ENCODE assay signal across 1 cellular context in the genomic region with DNA sequence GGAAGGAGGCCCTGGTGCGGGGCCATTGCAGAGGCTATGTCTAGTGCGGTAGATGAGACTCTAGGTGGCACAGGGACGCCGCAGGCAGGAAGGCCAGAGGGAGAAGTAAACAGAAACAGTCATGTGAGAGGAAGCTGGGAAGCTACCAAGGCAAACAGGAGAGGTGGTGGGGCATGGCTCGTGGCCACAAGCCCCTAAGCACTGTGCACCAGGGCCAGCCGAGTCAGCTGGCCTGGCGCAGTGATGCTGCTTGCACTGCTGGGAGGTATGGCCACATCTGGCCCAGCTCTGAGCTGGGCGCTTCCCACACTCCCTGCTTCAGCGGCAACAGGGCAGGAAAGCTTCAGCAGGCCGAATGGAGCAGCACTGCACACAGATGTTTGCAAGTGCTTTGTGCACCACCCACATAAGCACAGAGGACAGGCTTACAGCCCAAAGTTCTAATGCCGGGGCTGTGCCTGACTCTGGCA.
TF ChIP-seq lines count a peak whose summit lies in the region.

No MANE protein-coding gene starts in this region.

TF ChIP-seq in HepG2, 621 proteins besides CTCF, POLR2A, EP300 and RAD21 (continued from another document and continues in another):
- TF ChIP-seq, protein P1, sequence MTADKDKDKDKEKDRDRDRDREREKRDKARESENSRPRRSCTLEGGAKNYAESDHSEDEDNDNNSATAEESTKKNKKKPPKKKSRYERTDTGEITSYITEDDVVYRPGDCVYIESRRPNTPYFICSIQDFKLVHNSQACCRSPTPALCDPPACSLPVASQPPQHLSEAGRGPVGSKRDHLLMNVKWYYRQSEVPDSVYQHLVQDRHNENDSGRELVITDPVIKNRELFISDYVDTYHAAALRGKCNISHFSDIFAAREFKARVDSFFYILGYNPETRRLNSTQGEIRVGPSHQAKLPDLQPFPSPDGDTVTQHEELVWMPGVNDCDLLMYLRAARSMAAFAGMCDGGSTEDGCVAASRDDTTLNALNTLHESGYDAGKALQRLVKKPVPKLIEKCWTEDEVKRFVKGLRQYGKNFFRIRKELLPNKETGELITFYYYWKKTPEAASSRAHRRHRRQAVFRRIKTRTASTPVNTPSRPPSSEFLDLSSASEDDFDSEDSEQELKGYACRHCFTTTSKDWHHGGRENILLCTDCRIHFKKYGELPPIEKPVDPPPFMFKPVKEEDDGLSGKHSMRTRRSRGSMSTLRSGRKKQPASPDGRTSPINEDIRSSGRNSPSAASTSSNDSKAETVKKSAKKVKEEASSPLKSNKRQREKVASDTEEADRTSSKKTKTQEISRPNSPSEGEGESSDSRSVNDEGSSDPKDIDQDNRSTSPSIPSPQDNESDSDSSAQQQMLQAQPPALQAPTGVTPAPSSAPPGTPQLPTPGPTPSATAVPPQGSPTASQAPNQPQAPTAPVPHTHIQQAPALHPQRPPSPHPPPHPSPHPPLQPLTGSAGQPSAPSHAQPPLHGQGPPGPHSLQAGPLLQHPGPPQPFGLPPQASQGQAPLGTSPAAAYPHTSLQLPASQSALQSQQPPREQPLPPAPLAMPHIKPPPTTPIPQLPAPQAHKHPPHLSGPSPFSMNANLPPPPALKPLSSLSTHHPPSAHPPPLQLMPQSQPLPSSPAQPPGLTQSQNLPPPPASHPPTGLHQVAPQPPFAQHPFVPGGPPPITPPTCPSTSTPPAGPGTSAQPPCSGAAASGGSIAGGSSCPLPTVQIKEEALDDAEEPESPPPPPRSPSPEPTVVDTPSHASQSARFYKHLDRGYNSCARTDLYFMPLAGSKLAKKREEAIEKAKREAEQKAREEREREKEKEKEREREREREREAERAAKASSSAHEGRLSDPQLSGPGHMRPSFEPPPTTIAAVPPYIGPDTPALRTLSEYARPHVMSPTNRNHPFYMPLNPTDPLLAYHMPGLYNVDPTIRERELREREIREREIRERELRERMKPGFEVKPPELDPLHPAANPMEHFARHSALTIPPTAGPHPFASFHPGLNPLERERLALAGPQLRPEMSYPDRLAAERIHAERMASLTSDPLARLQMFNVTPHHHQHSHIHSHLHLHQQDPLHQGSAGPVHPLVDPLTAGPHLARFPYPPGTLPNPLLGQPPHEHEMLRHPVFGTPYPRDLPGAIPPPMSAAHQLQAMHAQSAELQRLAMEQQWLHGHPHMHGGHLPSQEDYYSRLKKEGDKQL (CRISPR knock-in tag; IDR thresholded peaks at IDR 0.05; ENCODE audit: low read depth): no peak
- no peak for TF ChIP-seq FOXA1 (IDR thresholded peaks at IDR 0.05)
- TF ChIP-seq FOXA1 (CRISPR knock-in tag; IDR thresholded peaks at IDR 0.05): peak; percentile 80
- TF ChIP-seq, protein P2, sequence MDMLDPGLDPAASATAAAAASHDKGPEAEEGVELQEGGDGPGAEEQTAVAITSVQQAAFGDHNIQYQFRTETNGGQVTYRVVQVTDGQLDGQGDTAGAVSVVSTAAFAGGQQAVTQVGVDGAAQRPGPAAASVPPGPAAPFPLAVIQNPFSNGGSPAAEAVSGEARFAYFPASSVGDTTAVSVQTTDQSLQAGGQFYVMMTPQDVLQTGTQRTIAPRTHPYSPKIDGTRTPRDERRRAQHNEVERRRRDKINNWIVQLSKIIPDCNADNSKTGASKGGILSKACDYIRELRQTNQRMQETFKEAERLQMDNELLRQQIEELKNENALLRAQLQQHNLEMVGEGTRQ (IDR thresholded peaks at IDR 0.05; ENCODE audit: low read depth, low read length): no peak
- TF ChIP-seq, protein P2 (CRISPR knock-in tag; IDR thresholded peaks at IDR 0.05; ENCODE audit: borderline replicate concordance): peak; percentile 17; the same call in 1 of the 2 replicates
- no peak for TF ChIP-seq ZNF570 (CRISPR knock-in tag; IDR thresholded peaks at IDR 0.05; ENCODE audit: borderline replicate concordance)
- TF ChIP-seq THAP11 (CRISPR knock-in tag; IDR thresholded peaks at IDR 0.05): no peak
- no peak for TF ChIP-seq ZNF296 (CRISPR knock-in tag; conservative IDR thresholded peaks at IDR 0.05)
- TF ChIP-seq ZFP90 (CRISPR knock-in tag; IDR thresholded peaks at IDR 0.05; ENCODE audit: borderline replicate concordance): no peak
- TF ChIP-seq NR2C2 (CRISPR knock-in tag; IDR thresholded peaks at IDR 0.05; ENCODE audit: borderline replicate concordance): no peak
- TF ChIP-seq CREB1 (IDR thresholded peaks at IDR 0.05): no peak
- no peak for TF ChIP-seq CREB1 (CRISPR knock-in tag; IDR thresholded peaks at IDR 0.05)
- TF ChIP-seq ZNF274 (CRISPR knock-in tag; IDR thresholded peaks at IDR 0.05): no peak
- TF ChIP-seq TGIF2 (CRISPR knock-in tag; IDR thresholded peaks at IDR 0.05): no peak
- TF ChIP-seq, protein P3, sequence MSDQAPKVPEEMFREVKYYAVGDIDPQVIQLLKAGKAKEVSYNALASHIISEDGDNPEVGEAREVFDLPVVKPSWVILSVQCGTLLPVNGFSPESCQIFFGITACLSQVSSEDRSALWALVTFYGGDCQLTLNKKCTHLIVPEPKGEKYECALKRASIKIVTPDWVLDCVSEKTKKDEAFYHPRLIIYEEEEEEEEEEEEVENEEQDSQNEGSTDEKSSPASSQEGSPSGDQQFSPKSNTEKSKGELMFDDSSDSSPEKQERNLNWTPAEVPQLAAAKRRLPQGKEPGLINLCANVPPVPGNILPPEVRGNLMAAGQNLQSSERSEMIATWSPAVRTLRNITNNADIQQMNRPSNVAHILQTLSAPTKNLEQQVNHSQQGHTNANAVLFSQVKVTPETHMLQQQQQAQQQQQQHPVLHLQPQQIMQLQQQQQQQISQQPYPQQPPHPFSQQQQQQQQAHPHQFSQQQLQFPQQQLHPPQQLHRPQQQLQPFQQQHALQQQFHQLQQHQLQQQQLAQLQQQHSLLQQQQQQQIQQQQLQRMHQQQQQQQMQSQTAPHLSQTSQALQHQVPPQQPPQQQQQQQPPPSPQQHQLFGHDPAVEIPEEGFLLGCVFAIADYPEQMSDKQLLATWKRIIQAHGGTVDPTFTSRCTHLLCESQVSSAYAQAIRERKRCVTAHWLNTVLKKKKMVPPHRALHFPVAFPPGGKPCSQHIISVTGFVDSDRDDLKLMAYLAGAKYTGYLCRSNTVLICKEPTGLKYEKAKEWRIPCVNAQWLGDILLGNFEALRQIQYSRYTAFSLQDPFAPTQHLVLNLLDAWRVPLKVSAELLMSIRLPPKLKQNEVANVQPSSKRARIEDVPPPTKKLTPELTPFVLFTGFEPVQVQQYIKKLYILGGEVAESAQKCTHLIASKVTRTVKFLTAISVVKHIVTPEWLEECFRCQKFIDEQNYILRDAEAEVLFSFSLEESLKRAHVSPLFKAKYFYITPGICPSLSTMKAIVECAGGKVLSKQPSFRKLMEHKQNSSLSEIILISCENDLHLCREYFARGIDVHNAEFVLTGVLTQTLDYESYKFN (CRISPR knock-in tag; conservative IDR thresholded peaks at IDR 0.05): 0 out of 2 replicates have a peak, but pooled peaks have one; percentile 24
- TF ChIP-seq, protein P4, sequence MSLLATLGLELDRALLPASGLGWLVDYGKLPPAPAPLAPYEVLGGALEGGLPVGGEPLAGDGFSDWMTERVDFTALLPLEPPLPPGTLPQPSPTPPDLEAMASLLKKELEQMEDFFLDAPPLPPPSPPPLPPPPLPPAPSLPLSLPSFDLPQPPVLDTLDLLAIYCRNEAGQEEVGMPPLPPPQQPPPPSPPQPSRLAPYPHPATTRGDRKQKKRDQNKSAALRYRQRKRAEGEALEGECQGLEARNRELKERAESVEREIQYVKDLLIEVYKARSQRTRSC (CRISPR knock-in tag; IDR thresholded peaks at IDR 0.05; ENCODE audit: low read depth): no peak
- TF ChIP-seq NFE2L1 (CRISPR knock-in tag; IDR thresholded peaks at IDR 0.05; ENCODE audit: borderline replicate concordance): no peak
- TF ChIP-seq HMG20A (CRISPR knock-in tag; IDR thresholded peaks at IDR 0.05; ENCODE audit: borderline replicate concordance): no peak
- no peak for TF ChIP-seq ETV6 (CRISPR knock-in tag; conservative IDR thresholded peaks at IDR 0.05)
- TF ChIP-seq NONO (IDR thresholded peaks at IDR 0.05): no peak
- no peak for TF ChIP-seq NONO (CRISPR knock-in tag; conservative IDR thresholded peaks at IDR 0.05)
- TF ChIP-seq HNF4G (IDR thresholded peaks at IDR 0.05; ENCODE audit: borderline replicate concordance, low read depth, low read length): no peak
- TF ChIP-seq HNF4G (CRISPR knock-in tag; IDR thresholded peaks at IDR 0.05; ENCODE audit: borderline replicate concordance, low read depth): no peak
- TF ChIP-seq, protein P5, sequence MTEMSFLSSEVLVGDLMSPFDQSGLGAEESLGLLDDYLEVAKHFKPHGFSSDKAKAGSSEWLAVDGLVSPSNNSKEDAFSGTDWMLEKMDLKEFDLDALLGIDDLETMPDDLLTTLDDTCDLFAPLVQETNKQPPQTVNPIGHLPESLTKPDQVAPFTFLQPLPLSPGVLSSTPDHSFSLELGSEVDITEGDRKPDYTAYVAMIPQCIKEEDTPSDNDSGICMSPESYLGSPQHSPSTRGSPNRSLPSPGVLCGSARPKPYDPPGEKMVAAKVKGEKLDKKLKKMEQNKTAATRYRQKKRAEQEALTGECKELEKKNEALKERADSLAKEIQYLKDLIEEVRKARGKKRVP (CRISPR knock-in tag; IDR thresholded peaks at IDR 0.05): no peak
- TF ChIP-seq, protein P6, sequence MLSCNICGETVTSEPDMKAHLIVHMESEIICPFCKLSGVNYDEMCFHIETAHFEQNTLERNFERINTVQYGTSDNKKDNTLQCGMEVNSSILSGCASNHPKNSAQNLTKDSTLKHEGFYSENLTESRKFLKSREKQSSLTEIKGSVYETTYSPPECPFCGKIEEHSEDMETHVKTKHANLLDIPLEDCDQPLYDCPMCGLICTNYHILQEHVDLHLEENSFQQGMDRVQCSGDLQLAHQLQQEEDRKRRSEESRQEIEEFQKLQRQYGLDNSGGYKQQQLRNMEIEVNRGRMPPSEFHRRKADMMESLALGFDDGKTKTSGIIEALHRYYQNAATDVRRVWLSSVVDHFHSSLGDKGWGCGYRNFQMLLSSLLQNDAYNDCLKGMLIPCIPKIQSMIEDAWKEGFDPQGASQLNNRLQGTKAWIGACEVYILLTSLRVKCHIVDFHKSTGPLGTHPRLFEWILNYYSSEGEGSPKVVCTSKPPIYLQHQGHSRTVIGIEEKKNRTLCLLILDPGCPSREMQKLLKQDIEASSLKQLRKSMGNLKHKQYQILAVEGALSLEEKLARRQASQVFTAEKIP (CRISPR knock-in tag; IDR thresholded peaks at IDR 0.05; ENCODE audit: borderline replicate concordance): no peak
- TF ChIP-seq, protein P7, sequence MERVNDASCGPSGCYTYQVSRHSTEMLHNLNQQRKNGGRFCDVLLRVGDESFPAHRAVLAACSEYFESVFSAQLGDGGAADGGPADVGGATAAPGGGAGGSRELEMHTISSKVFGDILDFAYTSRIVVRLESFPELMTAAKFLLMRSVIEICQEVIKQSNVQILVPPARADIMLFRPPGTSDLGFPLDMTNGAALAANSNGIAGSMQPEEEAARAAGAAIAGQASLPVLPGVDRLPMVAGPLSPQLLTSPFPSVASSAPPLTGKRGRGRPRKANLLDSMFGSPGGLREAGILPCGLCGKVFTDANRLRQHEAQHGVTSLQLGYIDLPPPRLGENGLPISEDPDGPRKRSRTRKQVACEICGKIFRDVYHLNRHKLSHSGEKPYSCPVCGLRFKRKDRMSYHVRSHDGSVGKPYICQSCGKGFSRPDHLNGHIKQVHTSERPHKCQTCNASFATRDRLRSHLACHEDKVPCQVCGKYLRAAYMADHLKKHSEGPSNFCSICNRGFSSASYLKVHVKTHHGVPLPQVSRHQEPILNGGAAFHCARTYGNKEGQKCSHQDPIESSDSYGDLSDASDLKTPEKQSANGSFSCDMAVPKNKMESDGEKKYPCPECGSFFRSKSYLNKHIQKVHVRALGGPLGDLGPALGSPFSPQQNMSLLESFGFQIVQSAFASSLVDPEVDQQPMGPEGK (CRISPR knock-in tag; IDR thresholded peaks at IDR 0.05): no peak
- TF ChIP-seq ZNF792 (CRISPR knock-in tag; IDR thresholded peaks at IDR 0.05): no peak
- TF ChIP-seq MED13 (CRISPR knock-in tag; IDR thresholded peaks at IDR 0.05): no peak
- TF ChIP-seq ZBTB20 (CRISPR knock-in tag; IDR thresholded peaks at IDR 0.05; ENCODE audit: borderline replicate concordance, low read depth): no peak
- TF ChIP-seq SRF (IDR thresholded peaks at IDR 0.05; ENCODE audit: low read depth, low read length): no peak
- TF ChIP-seq KAT2B (IDR thresholded peaks at IDR 0.05; ENCODE audit: borderline replicate concordance, low read depth, low read length): no peak
- no peak for TF ChIP-seq PAX8 (CRISPR knock-in tag; IDR thresholded peaks at IDR 0.05; ENCODE audit: borderline replicate concordance)
- TF ChIP-seq, protein P8, sequence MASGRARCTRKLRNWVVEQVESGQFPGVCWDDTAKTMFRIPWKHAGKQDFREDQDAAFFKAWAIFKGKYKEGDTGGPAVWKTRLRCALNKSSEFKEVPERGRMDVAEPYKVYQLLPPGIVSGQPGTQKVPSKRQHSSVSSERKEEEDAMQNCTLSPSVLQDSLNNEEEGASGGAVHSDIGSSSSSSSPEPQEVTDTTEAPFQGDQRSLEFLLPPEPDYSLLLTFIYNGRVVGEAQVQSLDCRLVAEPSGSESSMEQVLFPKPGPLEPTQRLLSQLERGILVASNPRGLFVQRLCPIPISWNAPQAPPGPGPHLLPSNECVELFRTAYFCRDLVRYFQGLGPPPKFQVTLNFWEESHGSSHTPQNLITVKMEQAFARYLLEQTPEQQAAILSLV (CRISPR knock-in tag; IDR thresholded peaks at IDR 0.05; ENCODE audit: borderline replicate concordance): no peak
- TF ChIP-seq, protein P9, sequence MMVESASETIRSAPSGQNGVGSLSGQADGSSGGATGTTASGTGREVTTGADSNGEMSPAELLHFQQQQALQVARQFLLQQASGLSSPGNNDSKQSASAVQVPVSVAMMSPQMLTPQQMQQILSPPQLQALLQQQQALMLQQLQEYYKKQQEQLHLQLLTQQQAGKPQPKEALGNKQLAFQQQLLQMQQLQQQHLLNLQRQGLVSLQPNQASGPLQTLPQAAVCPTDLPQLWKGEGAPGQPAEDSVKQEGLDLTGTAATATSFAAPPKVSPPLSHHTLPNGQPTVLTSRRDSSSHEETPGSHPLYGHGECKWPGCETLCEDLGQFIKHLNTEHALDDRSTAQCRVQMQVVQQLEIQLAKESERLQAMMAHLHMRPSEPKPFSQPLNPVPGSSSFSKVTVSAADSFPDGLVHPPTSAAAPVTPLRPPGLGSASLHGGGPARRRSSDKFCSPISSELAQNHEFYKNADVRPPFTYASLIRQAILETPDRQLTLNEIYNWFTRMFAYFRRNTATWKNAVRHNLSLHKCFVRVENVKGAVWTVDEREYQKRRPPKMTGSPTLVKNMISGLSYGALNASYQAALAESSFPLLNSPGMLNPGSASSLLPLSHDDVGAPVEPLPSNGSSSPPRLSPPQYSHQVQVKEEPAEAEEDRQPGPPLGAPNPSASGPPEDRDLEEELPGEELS (CRISPR knock-in tag; IDR thresholded peaks at IDR 0.05): 0 out of 2 replicates have a peak, but pooled peaks have one; percentile 46
- TF ChIP-seq NFKB2 (CRISPR knock-in tag; IDR thresholded peaks at IDR 0.05; ENCODE audit: borderline replicate concordance): no peak
- TF ChIP-seq AHR (CRISPR knock-in tag; IDR thresholded peaks at IDR 0.05): no peak
